ENCODE assay signal across 9 cellular contexts in the genomic region with DNA sequence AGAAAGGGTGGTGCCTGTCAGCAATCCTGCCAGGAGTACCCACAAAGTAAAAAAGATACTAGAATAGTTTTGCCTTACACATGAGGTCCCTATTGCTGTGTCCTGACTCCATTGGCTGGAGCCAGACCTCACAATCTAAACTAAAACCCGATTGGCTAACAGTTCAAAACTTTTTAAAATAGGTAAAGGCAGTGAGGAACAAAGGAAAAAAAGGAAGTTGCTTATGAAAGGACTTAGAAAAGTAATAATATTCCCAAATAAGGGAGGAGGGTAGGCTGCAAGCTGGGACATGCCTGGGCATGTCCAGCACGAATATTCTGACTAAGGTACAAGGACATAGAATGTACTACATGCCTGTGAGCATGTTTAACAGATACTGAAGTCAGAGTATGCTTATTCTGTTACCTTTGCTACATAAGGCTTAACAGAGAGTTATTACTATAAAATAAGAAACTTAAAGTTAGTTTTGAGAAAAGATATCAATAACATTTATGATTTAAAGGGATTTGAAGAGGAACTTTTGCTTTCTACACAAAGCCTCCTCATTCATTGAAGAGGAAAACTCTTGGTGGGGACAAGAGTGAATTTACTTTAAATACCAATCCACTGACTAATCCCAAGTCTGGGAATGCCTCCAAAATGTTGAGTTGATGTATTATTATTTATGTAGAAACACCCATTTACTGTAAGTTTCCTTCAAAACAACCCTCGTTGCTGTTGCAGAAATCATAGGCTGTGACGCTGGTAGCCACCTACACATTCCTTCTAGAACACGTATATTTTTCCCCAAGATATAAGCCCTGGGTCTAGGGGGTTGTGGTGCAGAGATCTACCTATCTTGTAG. TPM values are rescaled to one million over a fixed set of nuclear protein-coding genes. Genes with fewer than 3 reads are reported as not detected.
A peak's percentile ranks its signal among the peaks of the same experiment; 100 is the strongest.
DNase-seq lines count a peak whose midpoint lies in the region; ATAC-seq and FAIRE-seq lines count a peak whose summit lies in the region.
"Had no signal": no experiment of that assay in that cellular context is flagged by ENCODE, and none has a peak within 500 bp of the region (broad histone marks: within the 10 kb centered on the region; RNA-seq: fewer than 3 reads in every experiment).

No MANE protein-coding gene starts in this region.

- no peak overlapping the region for H3K4me3 ChIP-seq in trophoblast cell (ENCODE audit: low read depth, low read length)
- H3K4me3 ChIP-seq in CD8-positive, alpha-beta memory T cell (ENCODE audit: low read length): no peak overlapping the region

- H3K9me3 ChIP-seq in trophoblast cell (ENCODE audit: insufficient read depth, low read depth, low read length): no peaks in the 10 kb centered on the region
- no peaks in the 10 kb centered on the region for H3K9me3 ChIP-seq in CD8-positive, alpha-beta memory T cell (ENCODE audit: low read length)

- peak overlapping the region; percentile 74 for H4K8ac ChIP-seq in trophoblast cell (ENCODE audit: low read depth, low read length)

- H2BK120ac ChIP-seq in trophoblast cell (ENCODE audit: insufficient read depth, low read length, poor library complexity): peak overlapping the region; percentile 99

- CTCF ChIA-PET in CD8-positive, alpha-beta memory T cell (lab: Charles Lee): no interaction called here

- H3K36me3 Mint-ChIP-seq in CD8-positive, alpha-beta memory T cell: no peaks in the 10 kb centered on the region

- H3K4me1 ChIP-seq in trophoblast cell (ENCODE audit: control insufficient read depth in 1 of 2, insufficient read depth in 2 of 2, low read length in 2 of 2): peaks cover 17 to 18% of the 10 kb centered on the region in 2 experiments
- no peaks in the 10 kb centered on the region for H3K4me1 ChIP-seq in CD8-positive, alpha-beta memory T cell (ENCODE audit: insufficient read depth, low read length)

- H2AFZ ChIP-seq in trophoblast cell (ENCODE audit: insufficient read depth, low read length, poor library complexity): no peak overlapping the region

- WGBS in trophoblast cell (ENCODE audit: extremely low coverage, insufficient coverage, insufficient read length): no CpG with 5 or more reads among the region's 5 CpGs

- no peak overlapping the region for H3K4me2 ChIP-seq in trophoblast cell (ENCODE audit: low read length)

- peak; percentile 78 for FAIRE-seq in RCC 7860 (lab: Jason Lieb, UNC)

- H3K4me3 Mint-ChIP-seq in CD8-positive, alpha-beta memory T cell: no peak overlapping the region

- H2BK5ac ChIP-seq in trophoblast cell (ENCODE audit: low read depth, low read length, poor library complexity): peak overlapping the region; percentile 91

- peak overlapping the region; percentile 57 for H3K18ac ChIP-seq in trophoblast cell (ENCODE audit: low read length)

- POLR2A ChIA-PET in CD8-positive, alpha-beta memory T cell (lab: Charles Lee): no interaction called here

- H4K91ac ChIP-seq in trophoblast cell (ENCODE audit: low read depth, low read length): peak overlapping the region; percentile 99

- H3K79me1 ChIP-seq in trophoblast cell (ENCODE audit: low read length): peaks cover 28% of the 10 kb centered on the region

- no peak overlapping the region for H2AK5ac ChIP-seq in trophoblast cell (ENCODE audit: low read length)

- peaks cover 4% of the 10 kb centered on the region for H3K79me2 ChIP-seq in trophoblast cell (ENCODE audit: control insufficient read depth, insufficient read depth, low read length, poor library complexity)

- H3K27ac Mint-ChIP-seq in CD8-positive, alpha-beta memory T cell: no peak overlapping the region

- peak overlapping the region; percentile 85 for H3K27ac ChIP-seq in trophoblast cell (ENCODE audit: low read depth, low read length)
- no peak overlapping the region for H3K27ac ChIP-seq in CD8-positive, alpha-beta memory T cell (ENCODE audit: low read depth, low read length)

- H3K27me3 Mint-ChIP-seq in CD8-positive, alpha-beta memory T cell: peaks cover under 1 to 1% of the 10 kb centered on the region in 2 donors

- no peak overlapping the region for H3K23ac ChIP-seq in trophoblast cell (ENCODE audit: low read length)

- peak overlapping the region; percentile 93 for H2BK12ac ChIP-seq in trophoblast cell (ENCODE audit: low read length)

- ATAC-seq in esophagus mucosa (peak; percentile 96), GM21515 (IDR thresholded peaks at IDR 0.05; ENCODE audit: unreplicated experiment) (no peak), GM21390 (IDR thresholded peaks at IDR 0.05; ENCODE audit: unreplicated experiment) (no peak), GM21447 (IDR thresholded peaks at IDR 0.05; ENCODE audit: unreplicated experiment) (no peak)

- H3K14ac ChIP-seq in trophoblast cell (ENCODE audit: low read length): peak overlapping the region; percentile 83

- peaks cover 0 to 3% of the 10 kb centered on the region in 2 experiments for H3K36me3 ChIP-seq in trophoblast cell (ENCODE audit: control insufficient read depth in 1 of 2, insufficient read depth in 2 of 2, low read length in 2 of 2)
- no peaks in the 10 kb centered on the region for H3K36me3 ChIP-seq in CD8-positive, alpha-beta memory T cell (ENCODE audit: insufficient read depth, low read length)

- no peaks in the 10 kb centered on the region for H3K27me3 ChIP-seq in trophoblast cell (ENCODE audit: insufficient read depth, low read length)
- H3K27me3 ChIP-seq in CD8-positive, alpha-beta memory T cell (ENCODE audit: insufficient read depth, low read length, poor library complexity, severe bottlenecking): peaks cover 3% of the 10 kb centered on the region

- H3K9ac ChIP-seq in trophoblast cell (ENCODE audit: low read length): no peak overlapping the region

- peak; percentile 94 for DNase-seq in GM04504 (ENCODE audit: low read depth)
- peak; percentile 90 for DNase-seq in RCC 7860 (ENCODE audit: low spot score)
- DNase-seq in trophoblast cell: peak; percentile 79
- DNase-seq in CD8-positive, alpha-beta memory T cell: no peak
- DNase-seq: activated effector memory CD4-positive, alpha-beta T cell treated with anti-CD3 and anti-CD28 coated beads, Interleukin-2, amount 50 U/mL, for 16 hours had no signal

- H4K12ac ChIP-seq in trophoblast cell (ENCODE audit: low read depth, low read length): no peak overlapping the region

- H3K4me1 Mint-ChIP-seq in CD8-positive, alpha-beta memory T cell: no peaks in the 10 kb centered on the region

- H3K9me3 Mint-ChIP-seq in CD8-positive, alpha-beta memory T cell: no peaks in the 10 kb centered on the region

- H3K4ac ChIP-seq in trophoblast cell (ENCODE audit: low read depth, low read length): peak overlapping the region; percentile 80

RNA-seq across cellular contexts. Expression of a gene that starts 8.2 kb away (rescaled TPM):
- 20.3 TPM for total RNA-seq in esophagus mucosa
- polyA plus RNA-seq in trophoblast cell (2013): 61.3 and 64.0 TPM in 2 replicates
- total RNA-seq in CD8-positive, alpha-beta memory T cell: 100 to 1,000 TPM; 102 to 108 TPM
- polyA plus RNA-seq in CD8-positive, alpha-beta memory T cell: 5.8 TPM

Comparison
In these comparisons a context has a peak if more than half of its experiments do, and no peak if none do; other contexts are left out.
1. DNase-seq: peak in GM04504 (single experiment), RCC 7860 (single experiment) and trophoblast cell (2 of 2); none in CD8-positive, alpha-beta memory T cell (0 of 5).